ENCODE assay signal across 8 cellular contexts in genomic region chr1:86741947-86742572, GRCh38.
DNase-seq lines count a peak whose midpoint lies in the region; ATAC-seq and TF ChIP-seq lines count a peak whose summit lies in the region.

No MANE protein-coding gene starts in this region.

- ATAC-seq in GM18517 (IDR thresholded peaks at IDR 0.05; ENCODE audit: unreplicated experiment) = no peak
- no peak for ATAC-seq in stimulated activated naive B cell treated with anti-CD40 and anti-IgM and Interleukin-4, amounts not matched to agents 10 μg/mL and 1 μg/mL and 100 μg/mL, for 72 hours (replicated peaks)

- H3K4me3 Mint-ChIP-seq in stimulated activated naive B cell treated with anti-CD40 and anti-IgM and Interleukin-4, amounts not matched to agents 10 μg/mL and 1 μg/mL and 100 μg/mL, for 72 hours = no peak overlapping the region

- peak; percentile 80 for TF ChIP-seq CTCF in LNCAP (IDR thresholded peaks at IDR 0.05)
- TF ChIP-seq CTCF in foreskin fibroblast (IDR thresholded peaks at IDR 0.05; ENCODE audit: low read depth, low read length) = peak; percentile 40

- no peaks in the 10 kb centered on the region for H3K4me1 Mint-ChIP-seq in stimulated activated naive B cell treated with anti-CD40 and anti-IgM and Interleukin-4, amounts not matched to agents 10 μg/mL and 1 μg/mL and 100 μg/mL, for 72 hours

- H3K4me3 ChIP-seq in foreskin fibroblast (ENCODE audit: low read depth in 1 of 2, low read length in 2 of 2) = no peak overlapping the region

- DNase-seq in NCI-H2107 treated with DMSO at 0.1 percent for 48 hours (lab: John Stamatoyannopoulos, UW; ENCODE audit: unreplicated experiment) (peak; percentile 52), NCI-H2107 (lab: John Stamatoyannopoulos, UW) (no peak), foreskin fibroblast (peak in 1 of 2 donors; percentile 67)
- DNase-seq in activated CD4-positive, alpha-beta T cell treated with anti-CD3 and anti-CD28 coated beads for 48 hours = peak; percentile 50
- peak in 2 of 3 donors; percentile 16 to 30 for DNase-seq in stimulated activated CD4-positive, alpha-beta T cell treated with anti-CD3 and anti-CD28 coated beads, Interleukin-12 subunit alpha, Interleukin-12 subunit beta, amount 100 ng/mL, for 48 hours (ENCODE audit: low read depth in 2 of 3, low spot score in 1 of 3)
- no peak for DNase-seq in stimulated activated naive B cell treated with anti-CD40 and anti-IgM and Interleukin-4, amounts not matched to agents 10 μg/mL and 1 μg/mL and 100 μg/mL, for 72 hours

- H3K9me3 Mint-ChIP-seq in stimulated activated naive B cell treated with anti-CD40 and anti-IgM and Interleukin-4, amounts not matched to agents 10 μg/mL and 1 μg/mL and 100 μg/mL, for 72 hours = no peaks in the 10 kb centered on the region

- no peaks in the 10 kb centered on the region for H3K27me3 Mint-ChIP-seq in stimulated activated naive B cell treated with anti-CD40 and anti-IgM and Interleukin-4, amounts not matched to agents 10 μg/mL and 1 μg/mL and 100 μg/mL, for 72 hours

- H3K27ac Mint-ChIP-seq in stimulated activated naive B cell treated with anti-CD40 and anti-IgM and Interleukin-4, amounts not matched to agents 10 μg/mL and 1 μg/mL and 100 μg/mL, for 72 hours = no peak overlapping the region

- peaks cover 24 to 31% of the 10 kb centered on the region in 2 donors for H3K36me3 Mint-ChIP-seq in stimulated activated naive B cell treated with anti-CD40 and anti-IgM and Interleukin-4, amounts not matched to agents 10 μg/mL and 1 μg/mL and 100 μg/mL, for 72 hours

Comparison
In these comparisons a context has a peak if more than half of its experiments do, and no peak if none do; other contexts are left out.
1. DNase-seq: peak in NCI-H2107 treated with DMSO at 0.1 percent for 48 hours (single experiment), activated CD4-positive, alpha-beta T cell treated with anti-CD3 and anti-CD28 coated beads for 48 hours (single experiment) and stimulated activated CD4-positive, alpha-beta T cell treated with anti-CD3 and anti-CD28 coated beads, Interleukin-12 subunit alpha, Interleukin-12 subunit beta, amount 100 ng/mL, for 48 hours (2 of 3); none in NCI-H2107 (single experiment) and stimulated activated naive B cell treated with anti-CD40 and anti-IgM and Interleukin-4, amounts not matched to agents 10 μg/mL and 1 μg/mL and 100 μg/mL, for 72 hours (single experiment).